14 cellular contexts compared by ENCODE assay signal in genomic region chr11:27013741-27014415, GRCh38. TPM values are rescaled to one million over a fixed set of nuclear protein-coding genes. Genes with fewer than 3 reads are reported as not detected.
DNase-seq lines count a peak whose midpoint lies in the region; ATAC-seq and TF ChIP-seq lines count a peak whose summit lies in the region.
"Had no signal": no experiment of that assay in that cellular context is flagged by ENCODE, and none has a peak within 500 bp of the region (broad histone marks: within the 10 kb centered on the region; RNA-seq: fewer than 3 reads in every experiment).

No MANE protein-coding gene starts in this region.

- H3K23ac ChIP-seq in neuronal stem cell (ENCODE audit: low read depth, low read length, poor library complexity), result no peak overlapping the region

- H3K36me3 ChIP-seq in esophagus squamous epithelium (no peaks in the 10 kb centered on the region), neuronal stem cell (replicated peaks in 1 of 2; ENCODE audit: control insufficient read depth in 2 of 2, insufficient read depth in 2 of 2, low read length in 2 of 2) (no peaks in the 10 kb centered on the region)
- H3K36me3 ChIP-seq: thyroid gland had no signal

- no peaks in the 10 kb centered on the region for H3K27me3 ChIP-seq in esophagus squamous epithelium
- H3K27me3 ChIP-seq in neuronal stem cell (ENCODE audit: control insufficient read depth in 3 of 3, insufficient read depth in 3 of 3, low read depth in 1 of 3, low read length in 3 of 3), result no peaks in the 10 kb centered on the region
- H3K27me3 ChIP-seq: thyroid gland had no signal

- DNase-seq in AG04449 (ENCODE audit: low read depth, low spot score) (peak; percentile 52), NCI-H69 (lab: John Stamatoyannopoulos, UW) (peak; percentile 55), esophagus squamous epithelium (lab: John Stamatoyannopoulos, UW) (no peak), neuronal stem cell (ENCODE audit: low spot score) (no peak), amniotic stem cell (lab: John Stamatoyannopoulos, UW) (no peak), NCI-H2171 (lab: John Stamatoyannopoulos, UW) (no peak)
- DNase-seq in activated CD8-positive, alpha-beta memory T cell treated with anti-CD3 and anti-CD28 coated beads, Interleukin-2, amount 50 U/mL, for 4 hours, result no peak
- DNase-seq: activated T-cell treated with anti-CD3 and anti-CD28 coated beads, Interleukin-2, amount 50 U/mL, for 24 hours; effector CD8-positive, alpha-beta T cell; NCI-H226; thyroid gland had no signal

- H3K79me1 ChIP-seq in neuronal stem cell (ENCODE audit: low read depth, low read length), result no peaks in the 10 kb centered on the region

- TF ChIP-seq POLR2A in esophagus squamous epithelium (IDR thresholded peaks at IDR 0.05), result no peak

- TF ChIP-seq CTCF in AG04449 (IDR thresholded peaks at IDR 0.05; ENCODE audit: insufficient read depth, low read length, missing control alignments) (no peak), esophagus squamous epithelium (IDR thresholded peaks at IDR 0.05) (no peak)

- POLR2A ChIA-PET in AG04449 (lab: Yijun Ruan, JAX), result no interaction called here

- H3K4me3 ChIP-seq in AG04449 (ENCODE audit: low read depth, low read length) (no peak overlapping the region), esophagus squamous epithelium (no peak overlapping the region), neuronal stem cell (ENCODE audit: low read length in 2 of 2) (no peak overlapping the region)
- H3K4me3 ChIP-seq: thyroid gland had no signal

- no peak overlapping the region for H2BK15ac ChIP-seq in neuronal stem cell (ENCODE audit: low read length)

- H3K14ac ChIP-seq in neuronal stem cell (ENCODE audit: low read length), result no peak overlapping the region

- intact Hi-C loops in esophagus squamous epithelium (cut with DNase I), result no loop called here

- no peak overlapping the region for H3K9ac ChIP-seq in neuronal stem cell (ENCODE audit: low read depth, low read length, poor library complexity)

- no peak for ATAC-seq in HG03280 (IDR thresholded peaks at IDR 0.05; ENCODE audit: unreplicated experiment)

- H4K8ac ChIP-seq in neuronal stem cell (ENCODE audit: low read depth, low read length), result no peak overlapping the region

- H3K4ac ChIP-seq in neuronal stem cell (ENCODE audit: low read length), result no peak overlapping the region

- no peak overlapping the region for H3K4me2 ChIP-seq in neuronal stem cell (ENCODE audit: insufficient read depth, low read length, poor library complexity, severe bottlenecking)

- no peak overlapping the region for H2AK5ac ChIP-seq in neuronal stem cell (ENCODE audit: low read depth, low read length)

- no peak overlapping the region for H3K18ac ChIP-seq in neuronal stem cell (ENCODE audit: low read length)

- H2BK120ac ChIP-seq in neuronal stem cell (ENCODE audit: low read depth, low read length), result no peak overlapping the region

- no peak overlapping the region for H2BK12ac ChIP-seq in neuronal stem cell (ENCODE audit: low read length)

- no peaks in the 10 kb centered on the region for H3K9me3 ChIP-seq in esophagus squamous epithelium
- H3K9me3 ChIP-seq in neuronal stem cell (replicated peaks in 1 of 2; ENCODE audit: control insufficient read depth in 2 of 2, insufficient read depth in 1 of 2, low read depth in 1 of 2, low read length in 2 of 2), result no peaks in the 10 kb centered on the region
- H3K9me3 ChIP-seq: thyroid gland had no signal

- H3K27ac ChIP-seq in esophagus squamous epithelium (peak overlapping the region in 3 of 4 donors; percentile 21 to 53 (median 38)), neuronal stem cell (replicated peaks; ENCODE audit: low read length) (no peak overlapping the region)

- no peak overlapping the region for H2BK5ac ChIP-seq in neuronal stem cell (ENCODE audit: low read length)

- peak overlapping the region; percentile 71 for H2AFZ ChIP-seq in neuronal stem cell (ENCODE audit: low read length)

- 20 to 26% methylated on average over 6 of the region's 6 CpGs for WGBS in esophagus squamous epithelium, 2 donors
- no CpG with 5 or more reads among the region's 6 CpGs for WGBS in neuronal stem cell (ENCODE audit: extremely low coverage in 2 of 2, insufficient read length in 2 of 2, insufficient replicate concordance in 1 of 2), 2 donors

- CTCF ChIA-PET in AG04449 (lab: Yijun Ruan, JAX), result interaction anchor here (0.9 kb wide), 1 partner anchor 14 kb away, joined by 3 read pairs; no protein-coding TSS in a partner anchor

- H3K4me1 ChIP-seq in esophagus squamous epithelium, result peaks cover 0 to 46% (median 28%) of the 10 kb centered on the region in 3 donors
- peaks cover 0 to 22% of the 10 kb centered on the region in 2 donors for H3K4me1 ChIP-seq in neuronal stem cell (ENCODE audit: control insufficient read depth in 2 of 2, insufficient read depth in 1 of 2, low read depth in 1 of 2, low read length in 2 of 2)

- no peak overlapping the region for H4K91ac ChIP-seq in neuronal stem cell (ENCODE audit: low read depth, low read length, poor library complexity)

RNA-seq across cellular contexts. Expression of gene FIBIN, which starts 20.0 kb away (rescaled TPM):
- 10 to 100 TPM in 1 of 4 donors, 1 to 10 TPM in 3; 1.7 to 67.5 (median 6.1) TPM for total RNA-seq in esophagus squamous epithelium
- polyA plus RNA-seq in neuronal stem cell (2013, experiment 1 of 2), result 0.15 TPM
- polyA plus RNA-seq in neuronal stem cell (2013, experiment 2 of 2), result 0.19 TPM
- total RNA-seq: HT1080; T-helper 1 cell treated with Interleukin-12 subunit alpha and Interleukin-12 subunit beta and Interleukin-4 antibody, amounts not matched to agents 30 ng/mL and 1 ng/mL, for 36 hours had no signal

RNA-seq across cellular contexts. Expression of gene BBOX1, which starts 26.7 kb away (rescaled TPM):
- total RNA-seq in esophagus squamous epithelium, result 10 to 100 TPM in 3 of 4 donors, 1 to 10 TPM in 1; 6.0 to 25.9 (median 14.0) TPM
- not detected for polyA plus RNA-seq in neuronal stem cell (2013, experiment 1 of 2)
- not detected for polyA plus RNA-seq in neuronal stem cell (2013, experiment 2 of 2)
- total RNA-seq: HT1080; T-helper 1 cell treated with Interleukin-12 subunit alpha and Interleukin-12 subunit beta and Interleukin-4 antibody, amounts not matched to agents 30 ng/mL and 1 ng/mL, for 36 hours had no signal

Comparison
In these comparisons a context has a peak if more than half of its experiments do, and no peak if none do; other contexts are left out.
1. DNase-seq: peak in AG04449 (single experiment) and NCI-H69 (single experiment); none in esophagus squamous epithelium (single experiment), neuronal stem cell (single experiment), amniotic stem cell (single experiment), NCI-H2171 (single experiment) and activated CD8-positive, alpha-beta memory T cell treated with anti-CD3 and anti-CD28 coated beads, Interleukin-2, amount 50 U/mL, for 4 hours (single experiment).